ENCODE assay signal across 8 cellular contexts in genomic region chr13:36420437-36420891, GRCh38. TPM values are rescaled to one million over a fixed set of nuclear protein-coding genes. Genes with fewer than 3 reads are reported as not detected.
DNase-seq lines count a peak whose midpoint lies in the region; ATAC-seq, FAIRE-seq and TF ChIP-seq lines count a peak whose summit lies in the region.

No MANE protein-coding gene starts in this region.

- DNase-seq in C1 segment of cervical spinal cord (lab: John Stamatoyannopoulos, UW) = peak in 10 of 14 donors; percentile 4 to 57 (median 34)
- peak; percentile 53 for DNase-seq in NCI-H460 (ENCODE audit: extremely low read depth, low read depth)
- DNase-seq in activated CD4-positive, CD25-positive, alpha-beta regulatory T cell treated with anti-CD3 and anti-CD28 coated beads, Interleukin-2, amount 50 U/mL, for 72 hours = peak; percentile 54
- DNase-seq in cerebellum (ENCODE audit: low spot score) = peak; percentile 54
- DNase-seq in HepG2 (ENCODE audit: low spot score) = peak; percentile 61
- DNase-seq in stimulated activated CD4-positive, alpha-beta T cell treated with anti-CD3 and anti-CD28 coated beads, TNF-alpha, amount 100 ng/mL, for 4 hours (ENCODE audit: low read depth in 3 of 3) = peak; percentile 20 to 36 (median 26)

- FAIRE-seq in HepG2 (lab: Jason Lieb, UNC) = peak; percentile 84

- TF ChIP-seq CTCF in HepG2 (CRISPR knock-in tag; IDR thresholded peaks at IDR 0.05) = peak; percentile 85

- CTCF ChIA-PET in HepG2 (lab: Yijun Ruan, JAX; ENCODE audit: low intra/inter-chr PET ratio, low total read pairs) = interaction anchor here (1.3 to 2.2 kb wide), 2 partner anchors 55 to 316 kb away, joined by 3 to 20 read pairs; no protein-coding TSS in a partner anchor

- intact Hi-C loops in HepG2 (cut with micrococcal nuclease; ENCODE audit: unreplicated experiment) = loop anchor here (1.0 to 5.0 kb wide), 3 partner anchors 55 to 562 kb away; no protein-coding TSS in a partner anchor

- 0 out of 2 replicates have a peak, but pooled peaks have one; percentile 29 for TF ChIP-seq RAD21 in HepG2 (CRISPR knock-in tag; IDR thresholded peaks at IDR 0.05)

- H3K4me3 ChIP-seq in HepG2 (replicated peaks in 1 of 3; ENCODE audit: insufficient read depth in 1 of 3, low read depth in 2 of 3, low read length in 3 of 3) = no peak overlapping the region

- 0 out of 2 replicates have a peak, but pooled peaks cover 3% of the 10 kb centered on the region for H3K9me3 ChIP-seq in HepG2 (ENCODE audit: low read length)

- no peak overlapping the region for H3K27ac ChIP-seq in HepG2 (ENCODE audit: extremely low read length, insufficient read depth, low read length)

- no peaks in the 10 kb centered on the region for H3K36me3 ChIP-seq in HepG2 (replicated peaks in 1 of 2; ENCODE audit: control insufficient read depth in 1 of 2, insufficient read depth in 2 of 2, low read length in 2 of 2)

- TF ChIP-seq EP300 in HepG2 (IDR thresholded peaks at IDR 0.05; ENCODE audit: low read depth in 2 of 2, low read length in 2 of 2) = no peak
- TF ChIP-seq EP300 in HepG2 (CRISPR knock-in tag; IDR thresholded peaks at IDR 0.05; ENCODE audit: borderline replicate concordance) = no peak

- BruUV-seq in HepG2 (replicated peaks; lab: Mats Ljungman, UMichigan) = no TSS peak

- no peaks in the 10 kb centered on the region for H3K27me3 ChIP-seq in HepG2 (ENCODE audit: control insufficient read depth in 1 of 2, insufficient read depth in 2 of 2, low read length in 2 of 2)

- H4K20me1 ChIP-seq in HepG2 (ENCODE audit: insufficient read depth, low read length) = no peaks in the 10 kb centered on the region

- no peaks in the 10 kb centered on the region for H3K79me2 ChIP-seq in HepG2 (ENCODE audit: insufficient read depth, low read length)

- H3K9ac ChIP-seq in HepG2 (ENCODE audit: insufficient read depth, low read depth, low read length) = no peak overlapping the region

- H3K4me1 ChIP-seq in HepG2 (ENCODE audit: insufficient read depth, low read length) = no peaks in the 10 kb centered on the region

- POLR2A ChIA-PET in HepG2 (lab: Yijun Ruan, JAX) = no interaction called here

- H2AFZ ChIP-seq in HepG2 (ENCODE audit: low read length) = no peak overlapping the region

- WGBS in HepG2 (ENCODE audit: low lambda C conversion rate) = 31% methylated on average over 6 of the region's 6 CpGs

- H3K4me2 ChIP-seq in HepG2 (ENCODE audit: low read depth, low read length) = no peak overlapping the region

- ATAC-seq in GM19025 (IDR thresholded peaks at IDR 0.05; ENCODE audit: low read depth, unreplicated experiment) (peak; percentile 44), HG03196 (IDR thresholded peaks at IDR 0.05; ENCODE audit: unreplicated experiment) (peak; percentile 55), HepG2 (peak; percentile 99)

- in situ Hi-C loops in HepG2 (cut with HindIII; ENCODE audit: extremely low pct_ligation_motif_present, low pct_unique_long_range_greater_than_20kb) = loop anchor here (10.0 kb wide), 1 partner anchor 314 kb away; no protein-coding TSS in a partner anchor

- TF ChIP-seq POLR2A in HepG2 (IDR thresholded peaks at IDR 0.05; ENCODE audit: insufficient read depth in 1 of 2, low read depth in 2 of 2, low read length in 2 of 2) = no peak

TF ChIP-seq in HepG2, 621 proteins besides CTCF, POLR2A, EP300 and RAD21:
- TF ChIP-seq SMC3 (IDR thresholded peaks at IDR 0.05; ENCODE audit: low read length) = peak; percentile 79
- no peak for TF ChIP-seq AGO1 (IDR thresholded peaks at IDR 0.05; ENCODE audit: low read depth, low read length, poor library complexity, severe bottlenecking)
- no peak for TF ChIP-seq ZNF281 (CRISPR knock-in tag; IDR thresholded peaks at IDR 0.05; ENCODE audit: borderline replicate concordance)
- TF ChIP-seq UBTF (CRISPR knock-in tag; IDR thresholded peaks at IDR 0.05) = no peak
- peak; percentile 76 for TF ChIP-seq STAG1 (CRISPR knock-in tag; IDR thresholded peaks at IDR 0.05)

RNA-seq across cellular contexts. Expression of gene CCNA1, which starts 11.8 kb away (rescaled TPM):
- 0.89 and 1.5 TPM in 2 replicates for total RNA-seq in NCI-H460 (2014; rRNA removed; shearing (Covaris generic))
- polyA plus RNA-seq in NCI-H460 (2014; cell fraction: nucleus; rRNA removed) = 0.64 and 1.1 TPM in 2 replicates
- total RNA-seq in cerebellum (6.6 TPM), HepG2 (2016; rRNA removed; fragmentation: Illumina TruSeq; extraction: Trizol) (not detected in 2 replicates)
- total RNA-seq in HepG2 (2016; cell fraction: cytosol; rRNA removed; fragmentation: Illumina TruSeq; extraction: Trizol; ENCODE audit: low read depth) = not detected in 2 replicates
- not detected in 2 replicates for total RNA-seq in HepG2 (2016; cell fraction: insoluble cytoplasmic fraction; rRNA removed; fragmentation: Illumina TruSeq; extraction: Trizol)
- total RNA-seq in HepG2 (2016; cell fraction: membrane; rRNA removed; fragmentation: Illumina TruSeq; extraction: Trizol) = not detected in 2 replicates
- total RNA-seq in HepG2 (2016; cell fraction: nucleus; rRNA removed; fragmentation: Illumina TruSeq; extraction: Trizol) = not detected in 2 replicates
- not detected in 2 replicates for polyA plus RNA-seq in HepG2 (2011; rRNA removed)
- polyA plus RNA-seq in HepG2 (2011; cell fraction: cytosol; rRNA removed) = not detected in 2 replicates
- polyA plus RNA-seq in HepG2 (2011; cell fraction: nucleus; rRNA removed) = not detected in 2 replicates
- polyA plus RNA-seq in HepG2 (2012) = not detected in 2 replicates
- not detected in 2 replicates for polyA plus RNA-seq in HepG2 (2016; cell fraction: cytosol; fragmentation: Illumina TruSeq; extraction: Trizol; ENCODE audit: low read depth)
- not detected in 2 replicates for polyA plus RNA-seq in HepG2 (2016; cell fraction: insoluble cytoplasmic fraction; fragmentation: Illumina TruSeq; extraction: Trizol; ENCODE audit: low read depth)
- polyA plus RNA-seq in HepG2 (2016; cell fraction: membrane; fragmentation: Illumina TruSeq; extraction: Trizol; ENCODE audit: low read depth) = not detected in 2 replicates
- polyA plus RNA-seq in HepG2 (2016; cell fraction: nucleus; fragmentation: Illumina TruSeq; extraction: Trizol; ENCODE audit: insufficient read depth, low read depth) = not detected in 2 replicates
- not detected in 2 replicates for polyA minus RNA-seq in HepG2 (2011; rRNA and poly(A)+ RNA removed; ENCODE audit: low replicate concordance)
- not detected in 2 replicates for polyA minus RNA-seq in HepG2 (2011; cell fraction: cytosol; rRNA and poly(A)+ RNA removed)
- not detected in 2 replicates for polyA minus RNA-seq in HepG2 (2011; cell fraction: nucleus; rRNA and poly(A)+ RNA removed)

Comparison
In these comparisons a context has a peak if more than half of its experiments do, and no peak if none do; other contexts are left out.
1. ATAC-seq: peak in every context shown above with its lines; median percentile 99 in HepG2; 55 in HG03196; 44 in GM19025.